8 cellular contexts compared by ENCODE assay signal in genomic region chr1:245153081-245153644, GRCh38. TPM values are rescaled to one million over a fixed set of nuclear protein-coding genes. Genes with fewer than 3 reads are reported as not detected.
DNase-seq lines count a peak whose midpoint lies in the region; ATAC-seq and TF ChIP-seq lines count a peak whose summit lies in the region.

No MANE protein-coding gene starts in this region.

- H3K4me1 Mint-ChIP-seq in CD8-positive, alpha-beta T cell (ENCODE audit: low read depth): peaks cover 25% of the 10 kb centered on the region

- no peaks in the 10 kb centered on the region for H3K9me3 ChIP-seq in CD8-positive, alpha-beta T cell (ENCODE audit: low read length)
- H3K9me3 ChIP-seq in duodenal mucosa (ENCODE audit: control insufficient read depth in 1 of 2, low read length in 2 of 2) (no peaks in the 10 kb centered on the region), lower lobe of right lung (no peaks in the 10 kb centered on the region)

- no peaks in the 10 kb centered on the region for H3K36me3 Mint-ChIP-seq in CD8-positive, alpha-beta T cell

- H3K9me3 Mint-ChIP-seq in CD8-positive, alpha-beta T cell: no peaks in the 10 kb centered on the region

- H3K27ac ChIP-seq in CD8-positive, alpha-beta T cell (ENCODE audit: low read depth, low read length): no peak overlapping the region
- no peak overlapping the region for H3K27ac ChIP-seq in duodenal mucosa (ENCODE audit: low read depth, low read length)
- H3K27ac ChIP-seq in lower lobe of right lung: no peak overlapping the region

- intact Hi-C loops in CD8-positive, alpha-beta T cell (cut with DNase I, micrococcal nuclease): loop anchor here (1.0 to 5.0 kb wide), 8 partner anchors 226 to 1602 kb away; no protein-coding TSS in a partner anchor
- intact Hi-C loops in lower lobe of right lung (cut with DNase I): loop anchor here (10.0 kb wide), 1 partner anchor 852 kb away; no protein-coding TSS in a partner anchor

- H3K4me3 ChIP-seq in CD8-positive, alpha-beta T cell (ENCODE audit: low read depth, low read length): peak overlapping the region; percentile 60
- H3K4me3 ChIP-seq in duodenal mucosa (ENCODE audit: low read depth in 1 of 2, low read length in 2 of 2) (peak overlapping the region; percentile 77 to 82), lower lobe of right lung (peak overlapping the region; percentile 63)

- peaks cover 32% of the 10 kb centered on the region for H3K4me1 ChIP-seq in CD8-positive, alpha-beta T cell (ENCODE audit: insufficient read depth, low read length)
- H3K4me1 ChIP-seq in duodenal mucosa (ENCODE audit: control insufficient read depth in 1 of 2, insufficient read depth in 2 of 2, low read length in 2 of 2): peaks cover 26 to 39% of the 10 kb centered on the region in 2 donors
- peaks cover 39% of the 10 kb centered on the region for H3K4me1 ChIP-seq in lower lobe of right lung

- H3K27ac Mint-ChIP-seq in CD8-positive, alpha-beta T cell: no peak overlapping the region

- peak; percentile 76 for TF ChIP-seq CTCF in CD8-positive, alpha-beta T cell (IDR thresholded peaks at IDR 0.05)
- peak; percentile 67 for TF ChIP-seq CTCF in lower lobe of right lung (IDR thresholded peaks at IDR 0.05)

- H3K4me3 Mint-ChIP-seq in CD8-positive, alpha-beta T cell: peak overlapping the region; percentile 86

- peak overlapping the region; percentile 18 to 31 for H3K9ac ChIP-seq in duodenal mucosa (ENCODE audit: low read depth in 1 of 2, low read length in 2 of 2)

- H3K27me3 ChIP-seq in CD8-positive, alpha-beta T cell (ENCODE audit: insufficient read depth, low read length): peaks cover 38% of the 10 kb centered on the region
- H3K27me3 ChIP-seq in duodenal mucosa (ENCODE audit: control insufficient read depth in 1 of 2, insufficient read depth in 2 of 2, low read length in 2 of 2) (peaks cover 9 to 21% of the 10 kb centered on the region in 2 donors), lower lobe of right lung (ENCODE audit: low read depth) (peaks cover 46% of the 10 kb centered on the region)

- no peaks in the 10 kb centered on the region for H3K36me3 ChIP-seq in CD8-positive, alpha-beta T cell (ENCODE audit: insufficient read depth, low read length)
- H3K36me3 ChIP-seq in duodenal mucosa (ENCODE audit: control insufficient read depth in 1 of 2, insufficient read depth in 2 of 2, low read length in 2 of 2) (no peaks in the 10 kb centered on the region), lower lobe of right lung (no peaks in the 10 kb centered on the region)

- POLR2A ChIA-PET in CD8-positive, alpha-beta T cell (lab: Charles Lee): interaction anchor here (0.8 kb wide), 1 partner anchor 14 kb away, joined by 3 read pairs; no protein-coding TSS in a partner anchor

- CTCF ChIA-PET in CD8-positive, alpha-beta T cell (lab: Charles Lee): interaction anchor here (0.6 to 3.6 kb wide), 17 partner anchors 11 to 1339 kb away, joined by 3 to 31 read pairs (median 4); no protein-coding TSS in a partner anchor

- peaks cover 60% of the 10 kb centered on the region for H3K27me3 Mint-ChIP-seq in CD8-positive, alpha-beta T cell (ENCODE audit: low read depth)

- ATAC-seq in CD8-positive, alpha-beta T cell: peak; percentile 46
- ATAC-seq in HG02759 (IDR thresholded peaks at IDR 0.05; ENCODE audit: unreplicated experiment) (peak; percentile 25), lower lobe of right lung (peak; percentile 8 to 28), GM19455 (IDR thresholded peaks at IDR 0.05; ENCODE audit: unreplicated experiment) (no peak)

- DNase-seq in CD8-positive, alpha-beta T cell: peak; percentile 36 to 74 (median 56)
- DNase-seq in NCI-H748 (lab: John Stamatoyannopoulos, UW; ENCODE audit: unreplicated experiment) (peak; percentile 69), lower lobe of right lung (peak; percentile 57)
- DNase-seq in activated CD4-positive, alpha-beta T cell treated with anti-CD3 and anti-CD28 coated beads, Interleukin-2, amount 50 U/mL, for 4 hours: peak; percentile 54 to 57
- DNase-seq in stimulated activated CD4-positive, alpha-beta T cell treated with anti-CD3 and anti-CD28 coated beads, Interleukin-4, amount 100 ng/mL, for 24 hours: peak; percentile 70

RNA-seq across cellular contexts. Expression of gene KIF26B, which starts 1.6 kb away (rescaled TPM):
- total RNA-seq in CD8-positive, alpha-beta T cell: not detected
- 1.2 TPM for total RNA-seq in lower lobe of right lung
